In genomic region chr14:92874961-92875360, GRCh38 we compare ENCODE assay signal across 1 cellular context.
TF ChIP-seq lines count a peak whose summit lies in the region.

No MANE protein-coding gene starts in this region.

TF ChIP-seq in K562, 482 proteins besides CTCF, POLR2A, EP300 and RAD21 (continued from another document):
- TF ChIP-seq PBX2 (CRISPR knock-in tag; IDR thresholded peaks at IDR 0.05; ENCODE audit: low read depth): no peak
- peak; percentile 64 for TF ChIP-seq PBX2 (tag; conservative IDR thresholded peaks at IDR 0.05; ENCODE audit: low read depth)
